8 cellular contexts compared by ENCODE assay signal in genomic region chr6:132354517-132355167, GRCh38. TPM values are rescaled to one million over a fixed set of nuclear protein-coding genes. Genes with fewer than 3 reads are reported as not detected.
DNase-seq lines count a peak whose midpoint lies in the region; ATAC-seq and TF ChIP-seq lines count a peak whose summit lies in the region.

No MANE protein-coding gene starts in this region.

- no peak for TF ChIP-seq CTCF in glutamatergic neuron (IDR thresholded peaks at IDR 0.05; ENCODE audit: partially characterized antibody, unreplicated experiment)

- peak; percentile 4 for DNase-seq in DMS53 treated with DMSO at 0.1 percent for 48 hours (lab: John Stamatoyannopoulos, UW; ENCODE audit: unreplicated experiment)
- DNase-seq in activated CD4-positive, alpha-beta memory T cell treated with anti-CD3 and anti-CD28 coated beads for 36 hours: peak; percentile 43
- DNase-seq in memory B cell (ENCODE audit: low spot score in 2 of 2): peak; percentile 81 to 87
- DNase-seq in glutamatergic neuron: no peak
- no peak for DNase-seq in middle frontal gyrus (ENCODE audit: extremely low spot score, low spot score)
- DNase-seq in SIG-M5 (lab: John Stamatoyannopoulos, UW): no peak

- no peak overlapping the region for H3K27ac Mint-ChIP-seq in activated CD4-positive, alpha-beta memory T cell treated with anti-CD3 and anti-CD28 coated beads for 36 hours
- H3K27ac Mint-ChIP-seq in memory B cell (peak overlapping the region; percentile 91), glutamatergic neuron (ENCODE audit: unreplicated experiment) (no peak overlapping the region)

- CTCF ChIA-PET in activated CD4-positive, alpha-beta memory T cell treated with anti-CD3 and anti-CD28 coated beads for 36 hours (lab: Charles Lee): interaction anchor here (1.1 kb wide), 1 partner anchor 75 kb away, joined by 5 read pairs; no protein-coding TSS in a partner anchor

- no peaks in the 10 kb centered on the region for H3K27me3 Mint-ChIP-seq in activated CD4-positive, alpha-beta memory T cell treated with anti-CD3 and anti-CD28 coated beads for 36 hours
- H3K27me3 Mint-ChIP-seq in memory B cell: no peaks in the 10 kb centered on the region
- peaks cover 6% of the 10 kb centered on the region for H3K27me3 Mint-ChIP-seq in glutamatergic neuron (ENCODE audit: unreplicated experiment)

- H3K9me3 Mint-ChIP-seq in activated CD4-positive, alpha-beta memory T cell treated with anti-CD3 and anti-CD28 coated beads for 36 hours: no peaks in the 10 kb centered on the region
- H3K9me3 Mint-ChIP-seq in memory B cell: peaks cover 14% of the 10 kb centered on the region
- no peaks in the 10 kb centered on the region for H3K9me3 Mint-ChIP-seq in glutamatergic neuron (ENCODE audit: unreplicated experiment)

- peaks cover 16% of the 10 kb centered on the region for H3K4me1 Mint-ChIP-seq in activated CD4-positive, alpha-beta memory T cell treated with anti-CD3 and anti-CD28 coated beads for 36 hours (ENCODE audit: low read depth)
- peaks cover 47% of the 10 kb centered on the region for H3K4me1 Mint-ChIP-seq in memory B cell
- H3K4me1 Mint-ChIP-seq in glutamatergic neuron (ENCODE audit: low read depth, unreplicated experiment): no peaks in the 10 kb centered on the region

- peak; percentile 78 for ATAC-seq in HG03432 (IDR thresholded peaks at IDR 0.05; ENCODE audit: unreplicated experiment)
- ATAC-seq in memory B cell (ENCODE audit: low read depth): peak; percentile 95
- ATAC-seq in HG02981 (IDR thresholded peaks at IDR 0.05; ENCODE audit: unreplicated experiment): no peak

- no peak overlapping the region for H3K4me3 Mint-ChIP-seq in activated CD4-positive, alpha-beta memory T cell treated with anti-CD3 and anti-CD28 coated beads for 36 hours
- H3K4me3 Mint-ChIP-seq in memory B cell: peak overlapping the region; percentile 73
- H3K4me3 Mint-ChIP-seq in glutamatergic neuron (ENCODE audit: unreplicated experiment): no peak overlapping the region

- POLR2A ChIA-PET in activated CD4-positive, alpha-beta memory T cell treated with anti-CD3 and anti-CD28 coated beads for 36 hours (lab: Charles Lee): no interaction called here

- H3K36me3 Mint-ChIP-seq in activated CD4-positive, alpha-beta memory T cell treated with anti-CD3 and anti-CD28 coated beads for 36 hours: peaks cover 5% of the 10 kb centered on the region
- peaks cover 16% of the 10 kb centered on the region for H3K36me3 Mint-ChIP-seq in memory B cell
- H3K36me3 Mint-ChIP-seq in glutamatergic neuron (ENCODE audit: unreplicated experiment): no peaks in the 10 kb centered on the region

- intact Hi-C loops in activated CD4-positive, alpha-beta memory T cell treated with anti-CD3 and anti-CD28 coated beads for 36 hours (cut with micrococcal nuclease): no loop called here

RNA-seq across cellular contexts. Expression of gene MOXD1, which starts 46.6 kb away (rescaled TPM):
- total RNA-seq in activated CD4-positive, alpha-beta memory T cell treated with anti-CD3 and anti-CD28 coated beads for 36 hours: not detected
- not detected for total RNA-seq in glutamatergic neuron (ENCODE audit: unreplicated experiment)

Comparison
In these comparisons a context has a peak if more than half of its experiments do, and no peak if none do; other contexts are left out.
1. DNase-seq: peak in DMS53 treated with DMSO at 0.1 percent for 48 hours (single experiment), activated CD4-positive, alpha-beta memory T cell treated with anti-CD3 and anti-CD28 coated beads for 36 hours (single experiment) and memory B cell (2 of 2); none in glutamatergic neuron (single experiment), middle frontal gyrus (single experiment) and SIG-M5 (single experiment).